ENCODE assay signal across 1 cellular context in the genomic region with DNA sequence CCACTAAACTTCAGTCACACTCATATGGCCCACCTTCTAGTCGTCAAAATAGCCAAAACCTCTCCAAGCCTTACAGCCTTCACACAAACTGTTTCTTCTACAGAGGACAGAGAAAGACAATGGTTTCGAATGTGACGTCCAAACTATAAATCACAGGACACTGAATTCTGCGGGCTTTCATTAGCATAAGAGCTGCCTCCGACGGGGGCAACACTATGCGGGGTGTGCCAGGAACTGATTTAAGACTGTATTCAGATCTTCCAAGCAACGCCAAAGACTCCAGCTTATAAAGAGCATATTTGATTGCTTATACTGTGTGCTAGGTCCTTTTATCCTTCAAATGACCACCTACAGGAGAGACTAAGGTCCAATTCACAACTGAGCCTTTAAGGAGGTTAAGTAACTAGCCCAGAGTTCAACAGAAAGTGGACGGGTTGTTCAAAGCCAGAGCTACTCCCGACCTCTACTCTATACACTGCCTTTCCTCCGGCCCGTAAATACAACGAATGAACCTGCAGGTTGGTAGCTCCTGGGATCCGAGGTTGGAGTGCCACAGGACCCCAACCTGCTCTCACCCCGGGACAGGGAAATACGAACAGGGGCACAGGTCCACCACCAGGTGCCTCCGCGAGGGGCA.
TF ChIP-seq lines count a peak whose summit lies in the region.

No MANE protein-coding gene starts in this region.

TF ChIP-seq in HCT116, 20 proteins besides CTCF, POLR2A, EP300 and RAD21 (continued from another document):
- no peak for TF ChIP-seq ZNF274 (IDR thresholded peaks at IDR 0.05; ENCODE audit: low read depth, low read length)
